In the genomic region with DNA sequence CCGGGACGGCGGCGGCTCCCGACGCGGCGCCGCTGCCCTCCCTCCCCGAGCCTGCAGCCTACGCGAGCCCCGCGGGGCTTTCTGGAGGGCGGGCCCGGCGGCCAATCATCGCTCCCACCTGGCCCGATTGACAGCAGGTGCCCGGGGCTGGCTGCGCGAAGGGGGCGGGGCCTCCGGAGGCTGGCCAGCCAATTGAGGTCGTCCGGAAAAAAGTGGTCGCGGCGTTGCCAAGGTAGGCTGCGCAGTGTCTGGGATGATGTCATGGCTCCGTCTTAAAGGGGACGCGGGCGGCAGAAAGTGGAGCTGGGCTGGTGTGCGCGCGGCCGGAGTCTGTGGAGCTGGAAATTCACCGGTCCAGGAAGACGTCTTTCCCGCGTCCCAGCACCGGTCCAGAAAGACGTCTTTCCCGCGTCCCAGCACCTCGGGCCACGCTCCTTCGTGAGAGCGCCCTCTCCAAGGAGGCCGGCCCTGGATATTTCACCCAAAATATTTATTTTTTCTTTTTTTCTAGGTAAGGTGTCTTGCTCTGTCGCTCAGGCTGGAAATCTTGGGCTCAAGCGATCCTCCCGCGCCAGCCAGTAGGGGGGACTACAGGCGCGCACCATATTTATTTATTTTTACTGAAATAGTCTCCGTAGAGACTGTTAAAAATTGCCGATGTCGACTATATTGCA, we compare ENCODE assay signal across 8 cellular contexts. TPM values are rescaled to one million over a fixed set of nuclear protein-coding genes. Genes with fewer than 3 reads are reported as not detected.
DNase-seq lines count a peak whose midpoint lies in the region; ATAC-seq and TF ChIP-seq lines count a peak whose summit lies in the region.

Gene ACTR1B, minus strand, starts transcription at position 83 of the 674 bp plus-strand sequence. CDS start 154 bp downstream, outside the sequence.

- TF ChIP-seq CTCF in AG10803 (conservative IDR thresholded peaks at IDR 0.05; ENCODE audit: low read length) (peak; percentile 59), spleen (IDR thresholded peaks at IDR 0.05 in 8 of 11, conservative IDR thresholded peaks at IDR 0.05 in 3 of 11) (peak; percentile 25 to 68 (median 45))

- peak; percentile 81 for ATAC-seq in GM19025 (IDR thresholded peaks at IDR 0.05; ENCODE audit: low read depth, unreplicated experiment)
- ATAC-seq in HG03342 (IDR thresholded peaks at IDR 0.05; ENCODE audit: unreplicated experiment), result peak; percentile 79

- 0 to 1% (median 0%) methylated on average over 35 to 60 of the region's 60 CpGs for WGBS in spleen, 5 donors

- H3K4me3 ChIP-seq in AG10803 (ENCODE audit: low read length), result peak within 1 kb of the TSS; percentile 78
- peak within 1 kb of the TSS; percentile 54 to 79 (median 70) for H3K4me3 ChIP-seq in spleen

- intact Hi-C loops in spleen (cut with DNase I; ENCODE audit: low total_unique reads), result no loop called here

- H3K27ac ChIP-seq in spleen, result peak within 1 kb of the TSS; percentile 90 to 98 (median 96)

- TF ChIP-seq POLR2A in spleen (IDR thresholded peaks at IDR 0.05), result peak in 2 of 3 donors; percentile 71 to 91

- peaks cover 20 to 52% (median 43%) of the 10 kb centered on the region in 6 donors for H3K4me1 ChIP-seq in spleen

- DNase-seq in AG10803 (ENCODE audit: low read depth), result peak; percentile 97
- DNase-seq in NCI-H345 treated with DMSO at 0.1 percent for 48 hours (lab: John Stamatoyannopoulos, UW; ENCODE audit: unreplicated experiment), result peak; percentile 96
- peak; percentile 91 to 97 (median 94) for DNase-seq in activated CD4-positive, CD25-positive, alpha-beta regulatory T cell (lab: John Stamatoyannopoulos, UW)
- peak; percentile 98 for DNase-seq in central memory CD4-positive, alpha-beta T cell
- peak; percentile 98 for DNase-seq in inferior parietal cortex (ENCODE audit: extremely low spot score)
- DNase-seq in spleen, result peak; percentile 99

- H3K9me3 ChIP-seq in spleen, result no peaks in the 10 kb centered on the region

- H3K36me3 ChIP-seq in spleen, result peaks cover 0 to 25% (median 4%) of the 10 kb centered on the region in 6 donors

- no peaks in the 10 kb centered on the region for H3K27me3 ChIP-seq in spleen (replicated peaks in 1 of 7)

RNA-seq across cellular contexts. Expression of gene ACTR1B, which starts in this region (rescaled TPM):
- 100 to 1,000 TPM in 1 of 7 donors, 10 to 100 TPM in 6; 70.8 to 101 (median 78.0) TPM for total RNA-seq in spleen
- 10 to 100 TPM; 59.7 to 90.2 (median 63.4) TPM for polyA plus RNA-seq in spleen

Comparison
In these comparisons a context has a peak if more than half of its experiments do, and no peak if none do; other contexts are left out.
1. Peak in every context shown above with its lines: DNase-seq, ATAC-seq, H3K4me3 ChIP-seq and H3K27ac ChIP-seq.